In genomic region chr2:213266421-213266820, GRCh38 we compare ENCODE assay signal across 2 cellular contexts.
A peak's percentile ranks its signal among the peaks of the same experiment; 100 is the strongest.
TF ChIP-seq lines count a peak whose summit lies in the region.

No MANE protein-coding gene starts in this region.

TF ChIP-seq in HepG2, 621 proteins besides CTCF, POLR2A, EP300 and RAD21:
- TF ChIP-seq GMEB1 (CRISPR knock-in tag; IDR thresholded peaks at IDR 0.05; ENCODE audit: borderline replicate concordance) (0 out of 2 replicates have a peak, but pooled peaks have one; percentile 4), ZNF430 (CRISPR knock-in tag; IDR thresholded peaks at IDR 0.05) (no peak)

TF ChIP-seq in H1, 55 proteins besides CTCF, POLR2A, EP300 and RAD21:
- TF ChIP-seq CTBP2 (IDR thresholded peaks at IDR 0.05; ENCODE audit: borderline replicate concordance, insufficient read depth, insufficient read length, low read length) (no peak), SIN3A (conservative IDR thresholded peaks at IDR 0.05 in 1 of 2, IDR thresholded peaks at IDR 0.05 in 1 of 2; ENCODE audit: low read depth in 1 of 2, low read length in 2 of 2) (no peak), TBP (IDR thresholded peaks at IDR 0.05; ENCODE audit: low read depth, low read length) (no peak), RXRA (IDR thresholded peaks at IDR 0.05; ENCODE audit: insufficient read depth, low read depth, low read length) (no peak)
